Comparison of ENCODE assay signal across 23 cellular contexts in genomic region chr5:17486464-17487179, GRCh38. TPM values are rescaled to one million over a fixed set of nuclear protein-coding genes. Genes with fewer than 3 reads are reported as not detected.
"Had no signal": no experiment of that assay in that cellular context is flagged by ENCODE, and none has a peak within 500 bp of the region (broad histone marks: within the 10 kb centered on the region; RNA-seq: fewer than 3 reads in every experiment).

No MANE protein-coding gene starts in this region.

RNA-seq across cellular contexts. Expression of gene TAF11L2, which starts 11.4 kb away (rescaled TPM):
- total RNA-seq: hepatocyte, kidney epithelial cell, left ventricle myocardium inferior, lower leg skin, lung, mesothelial cell of epicardium, mononuclear cell, natural killer cell, omental fat pad, ovary, progenitor cell of endocrine pancreas, pulmonary artery endothelial cell, renal cortical epithelial cell, right atrium auricular region, right lobe of liver, skeletal muscle tissue, smooth muscle cell, stomach, testis, thyroid gland, transverse colon, upper lobe of left lung, urinary bladder had no signal

RNA-seq across cellular contexts. Expression of gene TAF11L3, which starts 31.5 kb away (rescaled TPM):
- total RNA-seq: hepatocyte, kidney epithelial cell, left ventricle myocardium inferior, lower leg skin, lung, mesothelial cell of epicardium, mononuclear cell, natural killer cell, omental fat pad, ovary, progenitor cell of endocrine pancreas, pulmonary artery endothelial cell, renal cortical epithelial cell, right atrium auricular region, right lobe of liver, skeletal muscle tissue, smooth muscle cell, stomach, testis, thyroid gland, transverse colon, upper lobe of left lung, urinary bladder had no signal

RNA-seq across cellular contexts. Expression of gene TAF11L4, which starts 35.0 kb away (rescaled TPM):
- total RNA-seq: hepatocyte, kidney epithelial cell, left ventricle myocardium inferior, lower leg skin, lung, mesothelial cell of epicardium, mononuclear cell, natural killer cell, omental fat pad, ovary, progenitor cell of endocrine pancreas, pulmonary artery endothelial cell, renal cortical epithelial cell, right atrium auricular region, right lobe of liver, skeletal muscle tissue, smooth muscle cell, stomach, testis, thyroid gland, transverse colon, upper lobe of left lung, urinary bladder had no signal

RNA-seq across cellular contexts. Expression of gene TAF11L5, which starts 38.4 kb away (rescaled TPM):
- total RNA-seq: hepatocyte, kidney epithelial cell, left ventricle myocardium inferior, lower leg skin, lung, mesothelial cell of epicardium, mononuclear cell, natural killer cell, omental fat pad, ovary, progenitor cell of endocrine pancreas, pulmonary artery endothelial cell, renal cortical epithelial cell, right atrium auricular region, right lobe of liver, skeletal muscle tissue, smooth muscle cell, stomach, testis, thyroid gland, transverse colon, upper lobe of left lung, urinary bladder had no signal

RNA-seq across cellular contexts. Expression of gene TAF11L6, which starts 41.8 kb away (rescaled TPM):
- total RNA-seq: hepatocyte, kidney epithelial cell, left ventricle myocardium inferior, lower leg skin, lung, mesothelial cell of epicardium, mononuclear cell, natural killer cell, omental fat pad, ovary, progenitor cell of endocrine pancreas, pulmonary artery endothelial cell, renal cortical epithelial cell, right atrium auricular region, right lobe of liver, skeletal muscle tissue, smooth muscle cell, stomach, testis, thyroid gland, transverse colon, upper lobe of left lung, urinary bladder had no signal
